1 cellular context compared by ENCODE assay signal in genomic region chr7:38872202-38872601, GRCh38.
TF ChIP-seq lines count a peak whose summit lies in the region.

No MANE protein-coding gene starts in this region.

TF ChIP-seq in GM23338, 12 proteins besides CTCF, POLR2A, EP300 and RAD21 (continued from another document):
- TF ChIP-seq REST (IDR thresholded peaks at IDR 0.05; ENCODE audit: unreplicated experiment) (no peak), JUNB (IDR thresholded peaks at IDR 0.05; ENCODE audit: unreplicated experiment) (no peak), POLR2AphosphoS5 (IDR thresholded peaks at IDR 0.05; ENCODE audit: low read depth) (no peak), CREB1 (CRISPR knock-in tag; IDR thresholded peaks at IDR 0.05; ENCODE audit: low read depth) (no peak), ZNF462 (CRISPR knock-in tag; IDR thresholded peaks at IDR 0.05) (no peak), EZH2 (IDR thresholded peaks at IDR 0.05; ENCODE audit: low read depth, unreplicated experiment) (no peak), NANOG (IDR thresholded peaks at IDR 0.05; ENCODE audit: borderline replicate concordance) (no peak)
